In the genomic region with DNA sequence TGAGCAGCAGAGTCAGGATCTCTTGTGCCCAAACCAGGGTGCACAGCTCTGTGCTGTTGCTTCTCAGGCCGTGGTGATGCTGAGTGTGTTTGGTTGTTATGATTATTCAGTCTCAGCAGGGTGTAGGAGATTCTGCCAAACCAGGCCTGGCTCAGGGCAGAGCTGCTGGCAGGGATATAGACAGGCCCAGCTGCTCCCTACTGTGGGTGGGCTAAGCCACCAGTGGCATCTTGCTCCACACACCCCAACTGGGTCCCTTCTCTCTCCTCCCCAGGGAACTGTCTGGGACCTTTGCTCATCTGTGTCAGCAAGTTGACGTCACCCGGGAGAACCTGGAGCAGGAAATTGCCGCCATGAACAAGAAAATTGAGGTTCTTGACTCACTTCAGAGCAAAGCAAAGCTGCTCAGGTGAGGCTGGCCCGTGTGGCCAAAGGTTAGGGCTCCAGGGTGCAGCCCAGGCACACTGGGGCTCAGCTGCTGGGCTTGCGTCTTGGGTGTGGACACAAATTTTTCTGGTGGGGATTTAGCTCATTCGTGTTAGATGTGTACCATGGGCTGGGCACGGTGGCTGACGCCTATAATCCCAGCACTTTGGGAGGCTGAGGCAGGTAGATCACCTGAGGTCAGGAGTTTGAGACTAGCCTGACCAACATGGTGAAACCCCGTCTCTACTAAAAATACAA, we compare ENCODE assay signal across 27 cellular contexts. TPM values are rescaled to one million over a fixed set of nuclear protein-coding genes. Genes with fewer than 3 reads are reported as not detected.
DNase-seq lines count a peak whose midpoint lies in the region; ATAC-seq, FAIRE-seq and TF ChIP-seq lines count a peak whose summit lies in the region.
"Had no signal": no experiment of that assay in that cellular context is flagged by ENCODE, and none has a peak within 500 bp of the region (broad histone marks: within the 10 kb centered on the region; RNA-seq: fewer than 3 reads in every experiment).

No MANE protein-coding gene starts in this region.

- ATAC-seq in Right ventricle myocardium superior (ENCODE audit: poor library complexity) (no peak), right cardiac atrium (no peak), esophagus mucosa (peak; percentile 15), GM21786 (IDR thresholded peaks at IDR 0.05; ENCODE audit: unreplicated experiment) (no peak), Right ventricle myocardium inferior (no peak)
- ATAC-seq: GM12878, HepG2, Panc1, T-cell had no signal

- no peaks in the 10 kb centered on the region for H3K4me1 ChIP-seq in right cardiac atrium (ENCODE audit: control insufficient read depth, insufficient read depth, low read length)
- H3K4me1 ChIP-seq in small intestine (ENCODE audit: control insufficient read depth in 2 of 2, insufficient read depth in 1 of 2, low read depth in 1 of 2, low read length in 1 of 2) = peaks cover 0 to 2% of the 10 kb centered on the region in 2 donors
- H3K4me1 ChIP-seq: SJSA1 had no signal

- intact Hi-C loops in Right ventricle myocardium superior (cut with DNase I) (no loop called here), right cardiac atrium (cut with DNase I) (loop anchor here in 1 of 4 donors (10.0 kb wide), 1 partner anchor 105 kb away; no protein-coding TSS in a partner anchor), Right ventricle myocardium inferior (cut with DNase I) (no loop called here)

- no peaks in the 10 kb centered on the region for H3K9me3 ChIP-seq in right cardiac atrium (ENCODE audit: control insufficient read depth, low read length)
- H3K9me3 ChIP-seq in WERI-Rb-1 (ENCODE audit: severe bottlenecking) = no peaks in the 10 kb centered on the region
- H3K9me3 ChIP-seq in small intestine (ENCODE audit: control insufficient read depth, low read depth) = no peaks in the 10 kb centered on the region
- H3K9me3 ChIP-seq: SJSA1 had no signal

- H3K27ac ChIP-seq in right cardiac atrium (ENCODE audit: low read length) = no peak overlapping the region
- peak overlapping the region; percentile 92 for H3K27ac ChIP-seq in WERI-Rb-1
- H3K27ac ChIP-seq in small intestine (ENCODE audit: low read depth in 1 of 2, low read length in 1 of 2) = no peak overlapping the region
- H3K27ac ChIP-seq: BLaER1, SJSA1 had no signal

- H3K4me3 ChIP-seq in right cardiac atrium (ENCODE audit: low read length) (no peak overlapping the region), WERI-Rb-1 (ENCODE audit: low read depth, low read length) (no peak overlapping the region), small intestine (ENCODE audit: low read depth in 1 of 2, low read length in 2 of 2) (no peak overlapping the region)
- H3K4me3 ChIP-seq: BLaER1, GM12878, SJSA1 had no signal

- H3K36me3 Mint-ChIP-seq in activated naive CD8-positive, alpha-beta T cell treated with anti-CD3 and anti-CD28 coated beads for 36 hours = peaks cover 31% of the 10 kb centered on the region

- DNase-seq in Right ventricle myocardium superior (peak; percentile 20), right cardiac atrium (no peak), WERI-Rb-1 (no peak), small intestine (peak; percentile 17), Right ventricle myocardium inferior (ENCODE audit: missing footprints) (no peak)
- DNase-seq in activated naive CD8-positive, alpha-beta T cell treated with anti-CD3 and anti-CD28 coated beads for 36 hours = no peak
- DNase-seq: CD4-positive, CD25-positive, alpha-beta regulatory T cell; DMS53; KBM-7; NCI-H1105 treated with DMSO at 0.1 percent for 48 hours; NCI-H146; NCI-H2029; NCI-H526 treated with DMSO at 0.1 percent for 48 hours; T-cell had no signal

- H3K27ac Mint-ChIP-seq in activated naive CD8-positive, alpha-beta T cell treated with anti-CD3 and anti-CD28 coated beads for 36 hours = no peak overlapping the region
- H3K27ac Mint-ChIP-seq: CD4-positive, CD25-positive, alpha-beta regulatory T cell; T-cell had no signal

- 94% methylated on average over 10 of the region's 10 CpGs for WGBS in right cardiac atrium
- 94 to 96% (median 94%) methylated on average over 10 of the region's 10 CpGs for WGBS in small intestine, 3 donors

- H3K4me3 Mint-ChIP-seq in activated naive CD8-positive, alpha-beta T cell treated with anti-CD3 and anti-CD28 coated beads for 36 hours = no peak overlapping the region
- H3K4me3 Mint-ChIP-seq: CD4-positive, CD25-positive, alpha-beta regulatory T cell; T-cell had no signal

- no peaks in the 10 kb centered on the region for H3K27me3 Mint-ChIP-seq in activated naive CD8-positive, alpha-beta T cell treated with anti-CD3 and anti-CD28 coated beads for 36 hours
- H3K27me3 Mint-ChIP-seq: CD4-positive, CD25-positive, alpha-beta regulatory T cell; T-cell had no signal

- no peaks in the 10 kb centered on the region for H3K9me3 Mint-ChIP-seq in activated naive CD8-positive, alpha-beta T cell treated with anti-CD3 and anti-CD28 coated beads for 36 hours
- H3K9me3 Mint-ChIP-seq: CD4-positive, CD25-positive, alpha-beta regulatory T cell; T-cell had no signal

- no peaks in the 10 kb centered on the region for H3K27me3 ChIP-seq in right cardiac atrium (ENCODE audit: control insufficient read depth, insufficient read depth)
- H3K27me3 ChIP-seq in WERI-Rb-1 (ENCODE audit: insufficient read depth, low read depth, severe bottlenecking) = no peaks in the 10 kb centered on the region
- H3K27me3 ChIP-seq in small intestine (ENCODE audit: control insufficient read depth in 2 of 2, insufficient read depth in 2 of 2, low read length in 2 of 2) = no peaks in the 10 kb centered on the region
- H3K27me3 ChIP-seq: BLaER1, SJSA1 had no signal

- TF ChIP-seq CTCF in WERI-Rb-1 (IDR thresholded peaks at IDR 0.05; ENCODE audit: low read depth, low read length) = no peak

- no peak for FAIRE-seq in small intestine (lab: Jason Lieb, UNC)
- FAIRE-seq: A204.1, G401.6, GM12878, H54, HepG2 had no signal

- H3K36me3 ChIP-seq in WERI-Rb-1 (peaks cover 75% of the 10 kb centered on the region), small intestine (ENCODE audit: control insufficient read depth in 2 of 2, insufficient read depth in 2 of 2, low read length in 2 of 2) (peaks cover 9 to 48% of the 10 kb centered on the region in 2 donors)

- H3K4me1 Mint-ChIP-seq in activated naive CD8-positive, alpha-beta T cell treated with anti-CD3 and anti-CD28 coated beads for 36 hours = peaks cover 18% of the 10 kb centered on the region

RNA-seq across cellular contexts. Expression of a gene that starts 9.8 kb away (rescaled TPM):
- total RNA-seq in Right ventricle myocardium superior = 14.6 TPM
- total RNA-seq in right cardiac atrium = 10 to 100 TPM in 3 of 4 donors, 1 to 10 TPM in 1; 8.5 to 16.4 (median 12.5) TPM
- polyA plus RNA-seq in right cardiac atrium = 12.5 TPM
- total RNA-seq in esophagus mucosa = 15.2 TPM
- polyA plus RNA-seq in small intestine = 10 to 100 TPM; 25.4 to 65.7 (median 52.8) TPM
- 10 to 100 TPM; 21.0 to 22.2 TPM for total RNA-seq in activated naive CD8-positive, alpha-beta T cell treated with anti-CD3 and anti-CD28 coated beads for 36 hours
- 12.3 TPM for total RNA-seq in Right ventricle myocardium inferior

RNA-seq across cellular contexts. Expression of a gene that starts 29.2 kb away (rescaled TPM):
- total RNA-seq in Right ventricle myocardium superior (648 TPM), right cardiac atrium (100 to 1,000 TPM; 386 to 449 (median 419) TPM), esophagus mucosa (96.5 TPM), Right ventricle myocardium inferior (697 TPM)
- polyA plus RNA-seq in right cardiac atrium (237 TPM), small intestine (10 to 100 TPM; 60.3 to 87.0 (median 85.9) TPM)
- total RNA-seq in activated naive CD8-positive, alpha-beta T cell treated with anti-CD3 and anti-CD28 coated beads for 36 hours = 10 to 100 TPM; 78.1 to 84.2 TPM

RNA-seq across cellular contexts. Expression of a gene that starts 53.6 kb away (rescaled TPM):
- total RNA-seq in Right ventricle myocardium superior (0.59 TPM), right cardiac atrium (1 to 10 TPM; 1.5 to 4.3 (median 2.5) TPM), esophagus mucosa (0.12 TPM), Right ventricle myocardium inferior (0.92 TPM)
- polyA plus RNA-seq in right cardiac atrium (2.6 TPM), small intestine (1 to 10 TPM in 1 of 3 donors, under 1 TPM in 1, not detected in 1; 0.54 to 2.1 TPM)
- total RNA-seq in activated naive CD8-positive, alpha-beta T cell treated with anti-CD3 and anti-CD28 coated beads for 36 hours = 1 to 10 TPM; 1.9 to 2.6 TPM
- total RNA-seq: HepG2, HT-29, LHCN-M2, MCF 10A, SJSA1 had no signal
- polyA plus RNA-seq: HepG2 had no signal

Comparison
In these comparisons a context has a peak if more than half of its experiments do, and no peak if none do; other contexts are left out.
1. DNase-seq: peak in Right ventricle myocardium superior (single experiment) and small intestine (single experiment); none in right cardiac atrium (0 of 3), WERI-Rb-1 (single experiment), activated naive CD8-positive, alpha-beta T cell treated with anti-CD3 and anti-CD28 coated beads for 36 hours (single experiment) and Right ventricle myocardium inferior (single experiment).